Comparison of ENCODE assay signal across 14 cellular contexts in the genomic region with DNA sequence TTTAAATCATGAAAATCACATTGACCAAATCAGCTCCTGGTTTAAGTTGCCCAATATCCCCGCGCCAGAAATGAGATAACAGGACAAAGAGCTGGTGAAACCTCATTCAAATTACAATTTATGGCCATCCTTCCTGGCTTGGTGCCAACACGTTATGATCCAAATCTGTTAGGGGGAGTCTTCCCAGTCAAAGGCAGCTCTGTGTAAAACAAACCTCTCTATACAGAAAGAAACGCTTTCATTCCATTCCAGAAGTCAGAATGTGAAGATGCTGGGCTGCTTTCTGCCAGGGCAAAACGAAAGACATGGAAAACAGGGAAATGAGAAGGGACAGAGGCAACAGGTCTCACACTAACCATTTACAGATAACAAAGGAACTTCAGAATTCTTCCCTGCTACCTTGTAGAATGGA. TPM values are rescaled to one million over a fixed set of nuclear protein-coding genes. Genes with fewer than 3 reads are reported as not detected.
DNase-seq lines count a peak whose midpoint lies in the region; ATAC-seq, FAIRE-seq and TF ChIP-seq lines count a peak whose summit lies in the region.
"Had no signal": no experiment of that assay in that cellular context is flagged by ENCODE, and none has a peak within 500 bp of the region (broad histone marks: within the 10 kb centered on the region; RNA-seq: fewer than 3 reads in every experiment).

No MANE protein-coding gene starts in this region.

- no peaks in the 10 kb centered on the region for H3K27me3 ChIP-seq in OCI-LY1 (ENCODE audit: insufficient read depth, low read length)
- H3K27me3 ChIP-seq in aorta (ENCODE audit: control insufficient read depth in 1 of 2, insufficient read depth in 2 of 2, low read length in 1 of 2) = no peaks in the 10 kb centered on the region
- H3K27me3 ChIP-seq: thyroid gland had no signal

- no peaks in the 10 kb centered on the region for H3K36me3 ChIP-seq in OCI-LY1 (ENCODE audit: insufficient read depth, low read length)
- no peaks in the 10 kb centered on the region for H3K36me3 ChIP-seq in aorta (ENCODE audit: control insufficient read depth in 1 of 2, insufficient read depth in 2 of 2, low read length in 1 of 2)
- H3K36me3 ChIP-seq: thyroid gland had no signal

- H3K4me1 Mint-ChIP-seq in stimulated activated naive CD8-positive, alpha-beta T cell treated with anti-CD3 and anti-CD28 coated beads, Interleukin-15, Interleukin-2, amounts not matched to agents 100 ng/mL and 50 ng/mL, for 24 hours (ENCODE audit: low read depth) = peaks cover 53% of the 10 kb centered on the region

- H3K4me2 ChIP-seq in OCI-LY1 (ENCODE audit: low read length) = peak overlapping the region; percentile 18; the same call in 1 of the 2 replicates

- TF ChIP-seq CTCF in OCI-LY1 (IDR thresholded peaks at IDR 0.05; ENCODE audit: low read length) = no peak

- no peaks in the 10 kb centered on the region for H3K9me2 ChIP-seq in OCI-LY1 (ENCODE audit: low read depth, low read length)

- no peaks in the 10 kb centered on the region for H3K79me2 ChIP-seq in OCI-LY1 (ENCODE audit: insufficient read depth, low read length)

- no peak overlapping the region for H3K4me3 ChIP-seq in OCI-LY1 (ENCODE audit: low read depth, low read length, poor library complexity, severe bottlenecking)
- no peak overlapping the region for H3K4me3 ChIP-seq in aorta (ENCODE audit: low read length in 2 of 2)
- H3K4me3 ChIP-seq: thyroid gland had no signal

- H2AFZ ChIP-seq in OCI-LY1 (ENCODE audit: low read length) = no peak overlapping the region

- WGBS in aorta, 2 donors = 16 to 21% methylated on average over 5 of the region's 5 CpGs

- DNase-seq in stimulated activated naive CD8-positive, alpha-beta T cell treated with anti-CD3 and anti-CD28 coated beads, Interleukin-15, Interleukin-2, amounts not matched to agents 100 U/mL and 50 U/mL, for 24 hours = no peak
- DNase-seq in head of caudate nucleus (peak in 35 of 42 donors; percentile 15 to 92 (median 59)), urothelium cell line (ENCODE audit: low spot score) (peak; percentile 17), aorta (no peak), NCI-H1092 (lab: John Stamatoyannopoulos, UW) (no peak)
- DNase-seq: PC-3; stimulated activated CD4-positive, alpha-beta T cell treated with anti-CD3 and anti-CD28 coated beads, Interleukin-2, amount 100 ng/mL, for 24 hours; thyroid gland had no signal

- FAIRE-seq in urothelium cell line (lab: Jason Lieb, UNC) = no peak
- FAIRE-seq: endothelial cell of umbilical vein, GM12891, HepG2 had no signal

- H3F3A ChIP-seq in OCI-LY1 (ENCODE audit: insufficient read depth, low read length) = no peaks in the 10 kb centered on the region

- no peaks in the 10 kb centered on the region for H3K9me3 Mint-ChIP-seq in stimulated activated naive CD8-positive, alpha-beta T cell treated with anti-CD3 and anti-CD28 coated beads, Interleukin-15, Interleukin-2, amounts not matched to agents 100 ng/mL and 50 ng/mL, for 24 hours

- intact Hi-C loops in head of caudate nucleus (cut with DNase I) (loop anchor here (10.0 kb wide), 1 partner anchor 53 kb away; the partner anchor contains the start of gene TIAM1), aorta (cut with DNase I) (no loop called here)

- peak overlapping the region; percentile 7 for H3K27ac Mint-ChIP-seq in stimulated activated naive CD8-positive, alpha-beta T cell treated with anti-CD3 and anti-CD28 coated beads, Interleukin-15, Interleukin-2, amounts not matched to agents 100 ng/mL and 50 ng/mL, for 24 hours

- peaks cover 18% of the 10 kb centered on the region for H3K4me1 ChIP-seq in OCI-LY1 (ENCODE audit: insufficient read depth, low read length, severe bottlenecking)
- H3K4me1 ChIP-seq in aorta (ENCODE audit: control insufficient read depth in 1 of 2, insufficient read depth in 2 of 2, low read length in 2 of 2) = no peaks in the 10 kb centered on the region
- H3K4me1 ChIP-seq: thyroid gland had no signal

- no peaks in the 10 kb centered on the region for H3K36me3 Mint-ChIP-seq in stimulated activated naive CD8-positive, alpha-beta T cell treated with anti-CD3 and anti-CD28 coated beads, Interleukin-15, Interleukin-2, amounts not matched to agents 100 ng/mL and 50 ng/mL, for 24 hours (ENCODE audit: low read depth)

- H3K27ac ChIP-seq in OCI-LY1 (ENCODE audit: low read depth, low read length, poor library complexity, severe bottlenecking) (peak overlapping the region; percentile 62), aorta (ENCODE audit: low read depth in 1 of 2, low read length in 2 of 2) (no peak overlapping the region)
- H3K27ac ChIP-seq: thyroid gland had no signal

- no peak for ATAC-seq in stimulated activated naive CD8-positive, alpha-beta T cell treated with anti-CD3 and anti-CD28 coated beads, Interleukin-15, Interleukin-2, amounts not matched to agents 100 U/mL and 50 U/mL, for 24 hours
- ATAC-seq in aorta (ENCODE audit: low FRiP score) = no peak
- ATAC-seq in HG03108 (IDR thresholded peaks at IDR 0.05; ENCODE audit: unreplicated experiment) = no peak
- ATAC-seq: HepG2, PC-3 had no signal

- no peak overlapping the region for H3K9ac ChIP-seq in OCI-LY1 (ENCODE audit: low read length)

- H3K4me3 Mint-ChIP-seq in stimulated activated naive CD8-positive, alpha-beta T cell treated with anti-CD3 and anti-CD28 coated beads, Interleukin-15, Interleukin-2, amounts not matched to agents 100 ng/mL and 50 ng/mL, for 24 hours = no peak overlapping the region

- no peaks in the 10 kb centered on the region for H4K20me1 ChIP-seq in OCI-LY1 (ENCODE audit: insufficient read depth, low read length)

- H3K27me3 Mint-ChIP-seq in stimulated activated naive CD8-positive, alpha-beta T cell treated with anti-CD3 and anti-CD28 coated beads, Interleukin-15, Interleukin-2, amounts not matched to agents 100 ng/mL and 50 ng/mL, for 24 hours = no peaks in the 10 kb centered on the region

- H3K9me3 ChIP-seq in OCI-LY1 (ENCODE audit: low read length) (no peaks in the 10 kb centered on the region), aorta (ENCODE audit: control insufficient read depth, low read length) (peaks cover 5% of the 10 kb centered on the region)
- H3K9me3 ChIP-seq: thyroid gland had no signal

RNA-seq across cellular contexts. Expression of gene TIAM1, which starts 53.5 kb away (rescaled TPM):
- 10 to 100 TPM; 12.9 to 15.8 TPM for total RNA-seq in aorta
- polyA plus RNA-seq in aorta = under 1 TPM in 1 of 2 donors, not detected in 1; 0.50 TPM

Comparison
In these comparisons a context has a peak if more than half of its experiments do, and no peak if none do; other contexts are left out.
1. DNase-seq: peak in head of caudate nucleus (35 of 42) and urothelium cell line (single experiment); none in stimulated activated naive CD8-positive, alpha-beta T cell treated with anti-CD3 and anti-CD28 coated beads, Interleukin-15, Interleukin-2, amounts not matched to agents 100 U/mL and 50 U/mL, for 24 hours (single experiment), aorta (0 of 2) and NCI-H1092 (single experiment).